In the genomic region with DNA sequence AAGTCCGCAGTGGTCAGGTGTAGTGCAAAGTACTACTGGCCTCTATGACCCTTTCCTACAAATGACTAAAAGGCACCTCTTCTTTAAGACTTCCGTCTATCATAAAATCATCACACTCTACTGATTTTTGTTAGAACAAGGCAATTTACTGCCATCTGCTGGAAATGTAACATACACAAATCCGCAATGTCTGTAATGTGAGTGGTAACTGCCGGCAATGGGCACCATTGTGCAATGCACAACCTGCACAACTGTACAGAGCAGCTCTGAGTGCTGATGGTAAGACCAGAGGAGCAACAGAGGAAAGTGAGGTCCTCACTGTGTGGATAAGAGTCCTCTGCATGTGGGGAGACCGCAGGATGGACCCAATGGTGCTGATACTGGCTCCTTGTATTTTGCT, we compare ENCODE assay signal across 10 cellular contexts.
DNase-seq lines count a peak whose midpoint lies in the region; ATAC-seq, FAIRE-seq and TF ChIP-seq lines count a peak whose summit lies in the region.
"Had no signal": no experiment of that assay in that cellular context is flagged by ENCODE, and none has a peak within 500 bp of the region (broad histone marks: within the 10 kb centered on the region; RNA-seq: fewer than 3 reads in every experiment).

No MANE protein-coding gene starts in this region.

- ATAC-seq in HepG2, result peak; percentile 72

- 0 out of 2 replicates have a peak, but pooled peaks have one; percentile 9 for TF ChIP-seq RAD21 in HepG2 (CRISPR knock-in tag; IDR thresholded peaks at IDR 0.05)

- no peaks in the 10 kb centered on the region for H3K27me3 Mint-ChIP-seq in activated CD4-positive, alpha-beta T cell treated with anti-CD3 and anti-CD28 coated beads, Interleukin-2, amount 10 ng/mL, durations not matched to agents 24 days and 14 days

- FAIRE-seq in D721Med (lab: Jason Lieb, UNC) (no peak), HepG2 (lab: Jason Lieb, UNC) (no peak)

- H3K79me2 ChIP-seq in SU-DHL-6 (ENCODE audit: insufficient read depth, low read length) (no peaks in the 10 kb centered on the region), HepG2 (ENCODE audit: insufficient read depth, low read length) (no peaks in the 10 kb centered on the region)

- TF ChIP-seq POLR2A in HepG2 (IDR thresholded peaks at IDR 0.05; ENCODE audit: insufficient read depth in 1 of 2, low read depth in 2 of 2, low read length in 2 of 2) (no peak), vagina (IDR thresholded peaks at IDR 0.05) (no peak)

- H3K9me2 ChIP-seq in SU-DHL-6 (replicated peaks; ENCODE audit: insufficient read depth, low read length), result no peaks in the 10 kb centered on the region

- H3K9ac ChIP-seq in SU-DHL-6 (ENCODE audit: low read length) (no peak overlapping the region), HepG2 (ENCODE audit: insufficient read depth, low read depth, low read length) (no peak overlapping the region)

- H3K4me3 Mint-ChIP-seq in activated CD4-positive, alpha-beta T cell treated with anti-CD3 and anti-CD28 coated beads, Interleukin-2, amount 10 ng/mL, durations not matched to agents 24 days and 14 days, result no peak overlapping the region
- H3K4me3 Mint-ChIP-seq: naive B cell had no signal

- H3K4me1 ChIP-seq in HepG2 (ENCODE audit: insufficient read depth, low read length) (no peaks in the 10 kb centered on the region), vagina (no peaks in the 10 kb centered on the region)

- H3K27me3 ChIP-seq in SU-DHL-6 (ENCODE audit: low read length), result no peaks in the 10 kb centered on the region
- H3K27me3 ChIP-seq in HepG2 (ENCODE audit: control insufficient read depth in 1 of 2, insufficient read depth in 2 of 2, low read length in 2 of 2), result peaks cover 0 to 14% of the 10 kb centered on the region in 2 experiments; a peak in 2 of 5 replicates
- no peaks in the 10 kb centered on the region for H3K27me3 ChIP-seq in vagina

- H3K9me3 ChIP-seq in SU-DHL-6 (ENCODE audit: insufficient read depth, low read length) (no peaks in the 10 kb centered on the region), HepG2 (ENCODE audit: low read length) (no peaks in the 10 kb centered on the region), vagina (no peaks in the 10 kb centered on the region)

- CTCF ChIA-PET in HepG2 (lab: Yijun Ruan, JAX; ENCODE audit: low intra/inter-chr PET ratio, low total read pairs), result no interaction called here

- DNase-seq in D721Med (ENCODE audit: insufficient read length, low spot score), result no peak
- DNase-seq in HS-5 (ENCODE audit: low read depth), result peak; percentile 32
- DNase-seq in HepG2 (ENCODE audit: low spot score), result peak; percentile 20
- no peak for DNase-seq in stimulated activated CD4-positive, alpha-beta T cell treated with anti-CD3 and anti-CD28 coated beads, Interleukin-12 subunit alpha, Interleukin-12 subunit beta, amount 100 ng/mL, for 4 hours
- no peak for DNase-seq in vagina (ENCODE audit: extremely low spot score in 2 of 2)
- DNase-seq in iPS-NIHi11 (ENCODE audit: low spot score), result no peak
- no peak for DNase-seq in activated CD4-positive, alpha-beta T cell treated with anti-CD3 and anti-CD28 coated beads, Interleukin-2, amount 10 ng/mL, durations not matched to agents 24 days and 14 days
- DNase-seq: activated T-cell treated with anti-CD3 and anti-CD28 coated beads, Interleukin-2, amount 50 U/mL, for 1 hour; naive B cell had no signal

- H3K36me3 ChIP-seq in SU-DHL-6 (ENCODE audit: low read length), result no peaks in the 10 kb centered on the region
- H3K36me3 ChIP-seq in HepG2 (replicated peaks in 1 of 2; ENCODE audit: control insufficient read depth in 1 of 2, insufficient read depth in 2 of 2, low read length in 2 of 2), result no peaks in the 10 kb centered on the region
- no peaks in the 10 kb centered on the region for H3K36me3 ChIP-seq in vagina

- in situ Hi-C loops in HepG2 (cut with HindIII; ENCODE audit: extremely low pct_ligation_motif_present, low pct_unique_long_range_greater_than_20kb), result no loop called here

- no peak overlapping the region for H3K4me3 ChIP-seq in SU-DHL-6 (ENCODE audit: insufficient read depth, low read length, poor library complexity, severe bottlenecking)
- H3K4me3 ChIP-seq in HepG2 (replicated peaks in 1 of 3; ENCODE audit: insufficient read depth in 1 of 3, low read depth in 2 of 3, low read length in 3 of 3), result no peak overlapping the region
- H3K4me3 ChIP-seq in vagina, result no peak overlapping the region

- intact Hi-C loops in HepG2 (cut with micrococcal nuclease; ENCODE audit: unreplicated experiment), result no loop called here
- intact Hi-C loops in vagina (cut with DNase I), result no loop called here
- intact Hi-C loops in activated CD4-positive, alpha-beta T cell treated with anti-CD3 and anti-CD28 coated beads, Interleukin-2, amount 10 ng/mL, durations not matched to agents 24 days and 14 days (cut with micrococcal nuclease), result no loop called here

- BruUV-seq in HepG2 (replicated peaks; lab: Mats Ljungman, UMichigan), result no TSS peak

- H4K20me1 ChIP-seq in SU-DHL-6 (ENCODE audit: low read depth, low read length) (no peaks in the 10 kb centered on the region), HepG2 (ENCODE audit: insufficient read depth, low read length) (no peaks in the 10 kb centered on the region)

- 21% methylated on average over 5 of the region's 5 CpGs for WGBS in HepG2 (ENCODE audit: low lambda C conversion rate)

- no peaks in the 10 kb centered on the region for H3K4me1 Mint-ChIP-seq in activated CD4-positive, alpha-beta T cell treated with anti-CD3 and anti-CD28 coated beads, Interleukin-2, amount 10 ng/mL, durations not matched to agents 24 days and 14 days
- H3K4me1 Mint-ChIP-seq: naive B cell had no signal

- no peak overlapping the region for H3K27ac Mint-ChIP-seq in activated CD4-positive, alpha-beta T cell treated with anti-CD3 and anti-CD28 coated beads, Interleukin-2, amount 10 ng/mL, durations not matched to agents 24 days and 14 days
- H3K27ac Mint-ChIP-seq: naive B cell had no signal

- TF ChIP-seq EP300 in HepG2 (IDR thresholded peaks at IDR 0.05; ENCODE audit: low read depth in 2 of 2, low read length in 2 of 2) (no peak), HepG2 (CRISPR knock-in tag; IDR thresholded peaks at IDR 0.05; ENCODE audit: borderline replicate concordance) (no peak)

- no peaks in the 10 kb centered on the region for H3F3A ChIP-seq in SU-DHL-6 (ENCODE audit: insufficient read depth)

- TF ChIP-seq CTCF in D721Med (IDR thresholded peaks at IDR 0.05; ENCODE audit: insufficient read depth, missing control alignments) (peak; percentile 37), SU-DHL-6 (IDR thresholded peaks at IDR 0.05; ENCODE audit: insufficient read depth, low read length, poor library complexity, severe bottlenecking) (peak; percentile 39), HepG2 (CRISPR knock-in tag; IDR thresholded peaks at IDR 0.05) (peak; percentile 54), vagina (IDR thresholded peaks at IDR 0.05) (no peak)

- H3K9me3 Mint-ChIP-seq in activated CD4-positive, alpha-beta T cell treated with anti-CD3 and anti-CD28 coated beads, Interleukin-2, amount 10 ng/mL, durations not matched to agents 24 days and 14 days, result no peaks in the 10 kb centered on the region

- no peak overlapping the region for H3K27ac ChIP-seq in SU-DHL-6 (ENCODE audit: low read depth, low read length)
- no peak overlapping the region for H3K27ac ChIP-seq in HepG2 (ENCODE audit: extremely low read length, insufficient read depth, low read length)
- H3K27ac ChIP-seq in vagina, result no peak overlapping the region

- POLR2A ChIA-PET in HepG2 (lab: Yijun Ruan, JAX), result no interaction called here

- H2AFZ ChIP-seq in SU-DHL-6 (ENCODE audit: low read depth, low read length, severe bottlenecking), result no peak overlapping the region
- no peak overlapping the region for H2AFZ ChIP-seq in HepG2 (ENCODE audit: low read length)

- H3K36me3 Mint-ChIP-seq in activated CD4-positive, alpha-beta T cell treated with anti-CD3 and anti-CD28 coated beads, Interleukin-2, amount 10 ng/mL, durations not matched to agents 24 days and 14 days (ENCODE audit: low read depth), result no peaks in the 10 kb centered on the region
- H3K36me3 Mint-ChIP-seq: naive B cell had no signal

- H3K4me2 ChIP-seq in SU-DHL-6 (ENCODE audit: low read depth, low read length, poor library complexity, severe bottlenecking) (no peak overlapping the region), HepG2 (ENCODE audit: low read depth, low read length) (no peak overlapping the region)

TF ChIP-seq in HepG2, 621 proteins besides CTCF, POLR2A, EP300 and RAD21 (continues in another document):
- TF ChIP-seq ZNF136 (CRISPR knock-in tag; IDR thresholded peaks at IDR 0.05; ENCODE audit: low read depth) (no peak), GZF1 (CRISPR knock-in tag; IDR thresholded peaks at IDR 0.05) (no peak), ZNF12 (CRISPR knock-in tag; IDR thresholded peaks at IDR 0.05) (no peak), ZNF746 (CRISPR knock-in tag; IDR thresholded peaks at IDR 0.05) (no peak), RCOR2 (CRISPR knock-in tag; IDR thresholded peaks at IDR 0.05) (no peak), ZNF331 (CRISPR knock-in tag; IDR thresholded peaks at IDR 0.05) (no peak), ZNF629 (CRISPR knock-in tag; conservative IDR thresholded peaks at IDR 0.05) (peak; percentile 87), STAG1 (CRISPR knock-in tag; IDR thresholded peaks at IDR 0.05) (peak; percentile 44; the same call in 1 of the 2 replicates), ZMYM3 (CRISPR knock-in tag; IDR thresholded peaks at IDR 0.05) (peak; percentile 58; the same call in 1 of the 2 replicates), ZNF558 (CRISPR knock-in tag; IDR thresholded peaks at IDR 0.05; ENCODE audit: borderline replicate concordance) (no peak), ZNF567 (CRISPR knock-in tag; IDR thresholded peaks at IDR 0.05; ENCODE audit: borderline replicate concordance) (no peak), AGO2 (optimal IDR thresholded peaks at IDR 0.05; ENCODE audit: low read depth, low read length) (no peak), ZNF839 (CRISPR knock-in tag; IDR thresholded peaks at IDR 0.05; ENCODE audit: borderline replicate concordance) (no peak), ZNF432 (CRISPR knock-in tag; IDR thresholded peaks at IDR 0.05; ENCODE audit: borderline replicate concordance) (no peak)
- TF ChIP-seq, protein P1, sequence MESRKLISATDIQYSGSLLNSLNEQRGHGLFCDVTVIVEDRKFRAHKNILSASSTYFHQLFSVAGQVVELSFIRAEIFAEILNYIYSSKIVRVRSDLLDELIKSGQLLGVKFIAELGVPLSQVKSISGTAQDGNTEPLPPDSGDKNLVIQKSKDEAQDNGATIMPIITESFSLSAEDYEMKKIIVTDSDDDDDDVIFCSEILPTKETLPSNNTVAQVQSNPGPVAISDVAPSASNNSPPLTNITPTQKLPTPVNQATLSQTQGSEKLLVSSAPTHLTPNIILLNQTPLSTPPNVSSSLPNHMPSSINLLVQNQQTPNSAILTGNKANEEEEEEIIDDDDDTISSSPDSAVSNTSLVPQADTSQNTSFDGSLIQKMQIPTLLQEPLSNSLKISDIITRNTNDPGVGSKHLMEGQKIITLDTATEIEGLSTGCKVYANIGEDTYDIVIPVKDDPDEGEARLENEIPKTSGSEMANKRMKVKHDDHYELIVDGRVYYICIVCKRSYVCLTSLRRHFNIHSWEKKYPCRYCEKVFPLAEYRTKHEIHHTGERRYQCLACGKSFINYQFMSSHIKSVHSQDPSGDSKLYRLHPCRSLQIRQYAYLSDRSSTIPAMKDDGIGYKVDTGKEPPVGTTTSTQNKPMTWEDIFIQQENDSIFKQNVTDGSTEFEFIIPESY (CRISPR knock-in tag; IDR thresholded peaks at IDR 0.05), result peak; percentile 61; the same call in 1 of the 2 replicates

Comparison
In these comparisons a context has a peak if more than half of its experiments do, and no peak if none do; other contexts are left out.
1. DNase-seq: peak in HS-5 (single experiment) and HepG2 (single experiment); none in D721Med (single experiment), stimulated activated CD4-positive, alpha-beta T cell treated with anti-CD3 and anti-CD28 coated beads, Interleukin-12 subunit alpha, Interleukin-12 subunit beta, amount 100 ng/mL, for 4 hours (single experiment), vagina (0 of 2), iPS-NIHi11 (single experiment) and activated CD4-positive, alpha-beta T cell treated with anti-CD3 and anti-CD28 coated beads, Interleukin-2, amount 10 ng/mL, durations not matched to agents 24 days and 14 days (single experiment).
2. CTCF ChIP-seq: peak in D721Med (single experiment), SU-DHL-6 (single experiment) and HepG2 (single experiment); none in vagina (0 of 3).